ENCODE assay signal across 22 cellular contexts in genomic region chr9:90882991-90883600, GRCh38.
A peak's percentile ranks its signal among the peaks of the same experiment; 100 is the strongest.
DNase-seq lines count a peak whose midpoint lies in the region; ATAC-seq and TF ChIP-seq lines count a peak whose summit lies in the region.
"Had no signal": no experiment of that assay in that cellular context is flagged by ENCODE, and none has a peak within 500 bp of the region (broad histone marks: within the 10 kb centered on the region; RNA-seq: fewer than 3 reads in every experiment).

No MANE protein-coding gene starts in this region.

- H3K9me3 Mint-ChIP-seq in CD14-positive monocyte = peaks cover 0 to 6% (median 4%) of the 10 kb centered on the region in 7 donors
- H3K9me3 Mint-ChIP-seq in activated B cell treated with CpG ODN at 0.5 μM for 24 hours = no peaks in the 10 kb centered on the region
- no peaks in the 10 kb centered on the region for H3K9me3 Mint-ChIP-seq in natural killer cell
- H3K9me3 Mint-ChIP-seq in stimulated activated naive B cell treated with anti-CD40 and anti-IgM and Interleukin-4, amounts not matched to agents 10 μg/mL and 1 μg/mL and 100 μg/mL, for 72 hours = peaks cover 0 to 3% of the 10 kb centered on the region in 2 donors

- H3K27me3 Mint-ChIP-seq in CD14-positive monocyte (ENCODE audit: low read depth in 3 of 3) (no peaks in the 10 kb centered on the region), activated B cell treated with CpG ODN at 0.5 μM for 24 hours (no peaks in the 10 kb centered on the region), natural killer cell (ENCODE audit: low read depth in 2 of 2) (no peaks in the 10 kb centered on the region)
- no peaks in the 10 kb centered on the region for H3K27me3 Mint-ChIP-seq in stimulated activated naive B cell treated with anti-CD40 and anti-IgM and Interleukin-4, amounts not matched to agents 10 μg/mL and 1 μg/mL and 100 μg/mL, for 72 hours

- intact Hi-C loops in CD14-positive monocyte (cut with micrococcal nuclease) = no loop called here
- intact Hi-C loops in activated B cell treated with CpG ODN at 0.5 μM for 24 hours (cut with micrococcal nuclease) = no loop called here
- intact Hi-C loops in natural killer cell (cut with micrococcal nuclease) = no loop called here

- H3K27ac Mint-ChIP-seq in CD14-positive monocyte (peak overlapping the region in 6 of 7 donors; percentile 54 to 84 (median 72)), activated B cell treated with CpG ODN at 0.5 μM for 24 hours (peak overlapping the region; percentile 69), natural killer cell (peak overlapping the region; percentile 30 to 37)
- H3K27ac Mint-ChIP-seq in stimulated activated naive B cell treated with anti-CD40 and anti-IgM and Interleukin-4, amounts not matched to agents 10 μg/mL and 1 μg/mL and 100 μg/mL, for 72 hours = peak overlapping the region; percentile 71

- H3K36me3 Mint-ChIP-seq in CD14-positive monocyte = peaks cover 82 to 90% of the 10 kb centered on the region in 2 donors
- peaks cover 80% of the 10 kb centered on the region for H3K36me3 Mint-ChIP-seq in activated B cell treated with CpG ODN at 0.5 μM for 24 hours (ENCODE audit: low read depth)
- peaks cover 16% of the 10 kb centered on the region for H3K36me3 Mint-ChIP-seq in natural killer cell
- H3K36me3 Mint-ChIP-seq in stimulated activated naive B cell treated with anti-CD40 and anti-IgM and Interleukin-4, amounts not matched to agents 10 μg/mL and 1 μg/mL and 100 μg/mL, for 72 hours = peaks cover 49 to 57% of the 10 kb centered on the region in 2 donors

- CTCF ChIA-PET in activated B cell treated with CpG ODN at 0.5 μM for 24 hours (lab: Charles Lee) = no interaction called here

- ATAC-seq in activated B cell treated with CpG ODN at 0.5 μM for 24 hours (ENCODE audit: low read depth) = no peak
- ATAC-seq in natural killer cell = no peak
- no peak for ATAC-seq in stimulated activated naive B cell treated with anti-CD40 and anti-IgM and Interleukin-4, amounts not matched to agents 10 μg/mL and 1 μg/mL and 100 μg/mL, for 72 hours (replicated peaks)
- no peak for ATAC-seq in HG03432 (IDR thresholded peaks at IDR 0.05; ENCODE audit: unreplicated experiment)
- ATAC-seq in HG03354 (IDR thresholded peaks at IDR 0.05; ENCODE audit: poor library complexity, severe bottlenecking, unreplicated experiment) = no peak
- ATAC-seq: A549 had no signal

- H3K4me3 Mint-ChIP-seq in CD14-positive monocyte (no peak overlapping the region), activated B cell treated with CpG ODN at 0.5 μM for 24 hours (no peak overlapping the region), natural killer cell (no peak overlapping the region)
- H3K4me3 Mint-ChIP-seq in stimulated activated naive B cell treated with anti-CD40 and anti-IgM and Interleukin-4, amounts not matched to agents 10 μg/mL and 1 μg/mL and 100 μg/mL, for 72 hours = no peak overlapping the region

- POLR2A ChIA-PET in activated B cell treated with CpG ODN at 0.5 μM for 24 hours (lab: Charles Lee) = interaction anchor here (0.5 kb wide), 1 partner anchor 1326 kb away, joined by 3 read pairs; no protein-coding TSS in a partner anchor

- TF ChIP-seq CTCF in CD14-positive monocyte (IDR thresholded peaks at IDR 0.05) (no peak), activated B cell treated with CpG ODN at 0.5 μM for 24 hours (IDR thresholded peaks at IDR 0.05) (no peak), natural killer cell (IDR thresholded peaks at IDR 0.05) (no peak)

- H3K4me1 Mint-ChIP-seq in CD14-positive monocyte (no peaks in the 10 kb centered on the region), activated B cell treated with CpG ODN at 0.5 μM for 24 hours (peaks cover 41% of the 10 kb centered on the region), natural killer cell (no peaks in the 10 kb centered on the region)
- H3K4me1 Mint-ChIP-seq in stimulated activated naive B cell treated with anti-CD40 and anti-IgM and Interleukin-4, amounts not matched to agents 10 μg/mL and 1 μg/mL and 100 μg/mL, for 72 hours = peaks cover 20 to 34% of the 10 kb centered on the region in 2 donors

- no peak for DNase-seq in CD14-positive monocyte (ENCODE audit: low spot score)
- DNase-seq in activated B cell treated with CpG ODN at 0.5 μM for 24 hours = no peak
- no peak for DNase-seq in natural killer cell
- no peak for DNase-seq in stimulated activated naive B cell treated with anti-CD40 and anti-IgM and Interleukin-4, amounts not matched to agents 10 μg/mL and 1 μg/mL and 100 μg/mL, for 72 hours
- DNase-seq in OCI-M1 (lab: John Stamatoyannopoulos, UW) = no peak
- DNase-seq in SK-N-DZ (ENCODE audit: low spot score) = no peak
- DNase-seq: AML-193, Calu3, DND-41, HCEC 1CT, Karpas-422, NCI-H1092, NCI-H1417 treated with DMSO at 0.1 percent for 48 hours, NCI-H187, NCI-H2171 treated with DMSO at 0.1 percent for 48 hours, NCI-H524, NCI-H774, RPMI8226, SHP77 treated with DMSO at 0.1 percent for 48 hours had no signal
